1 cellular context compared by ENCODE assay signal in the genomic region with DNA sequence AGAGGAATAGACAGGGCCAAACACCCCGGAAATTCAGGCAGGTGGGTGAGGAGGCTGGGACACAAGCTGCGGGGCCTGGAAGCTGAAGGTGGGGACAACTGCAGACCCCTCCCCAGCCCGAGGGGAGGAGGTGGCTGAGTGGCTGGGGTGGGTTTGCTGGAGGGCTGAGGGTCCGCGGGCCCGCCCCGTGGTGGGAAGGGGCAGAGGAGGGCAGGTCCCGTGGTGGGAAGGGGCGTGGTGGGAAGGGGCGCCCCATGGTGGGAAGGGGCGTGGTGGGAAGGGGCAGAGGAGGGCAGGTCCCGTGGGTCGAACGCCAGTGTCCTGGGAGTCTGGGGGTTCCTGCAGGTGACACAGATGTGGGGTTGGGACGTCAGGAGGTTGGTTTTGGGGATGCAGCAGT.
TF ChIP-seq lines count a peak whose summit lies in the region.

No MANE protein-coding gene starts in this region.

TF ChIP-seq in HCT116, 20 proteins besides CTCF, POLR2A, EP300 and RAD21 (continued from another document):
- TF ChIP-seq SP1 (IDR thresholded peaks at IDR 0.05; ENCODE audit: low read depth) (no peak), EZH2phosphoT487 (IDR thresholded peaks at IDR 0.05; ENCODE audit: borderline replicate concordance) (no peak), ZFX (IDR thresholded peaks at IDR 0.05) (no peak), TCF7L2 (IDR thresholded peaks at IDR 0.05; ENCODE audit: borderline replicate concordance, extremely low read depth, insufficient read depth, insufficient read length) (no peak), EGR1 (IDR thresholded peaks at IDR 0.05; ENCODE audit: low read depth) (no peak), CBX3 (IDR thresholded peaks at IDR 0.05; ENCODE audit: low read depth) (no peak), CEBPB (IDR thresholded peaks at IDR 0.05; ENCODE audit: low read depth) (no peak)
